Comparison of ENCODE assay signal across 16 cellular contexts in genomic region chr19:47309608-47310007, GRCh38. TPM values are rescaled to one million over a fixed set of nuclear protein-coding genes. Genes with fewer than 3 reads are reported as not detected.
A peak's percentile ranks its signal among the peaks of the same experiment; 100 is the strongest.
DNase-seq lines count a peak whose midpoint lies in the region; ATAC-seq and TF ChIP-seq lines count a peak whose summit lies in the region.
"Had no signal": no experiment of that assay in that cellular context is flagged by ENCODE, and none has a peak within 500 bp of the region (broad histone marks: within the 10 kb centered on the region; RNA-seq: fewer than 3 reads in every experiment).

Gene C5AR1, plus strand, starts transcription at chr19:47309861. Its CDS starts 35 bp downstream, at chr19:47309896.

- H3K4me1 ChIP-seq in Loucy (ENCODE audit: insufficient read depth, low read length, poor library complexity, severe bottlenecking), result no peaks in the 10 kb centered on the region
- H3K4me1 ChIP-seq in colonic mucosa, result no peaks in the 10 kb centered on the region
- peaks cover 22 to 23% of the 10 kb centered on the region in 2 donors for H3K4me1 ChIP-seq in thoracic aorta (ENCODE audit: control insufficient read depth in 1 of 2, low read depth in 2 of 2)

- H3K9me2 ChIP-seq in Loucy (replicated peaks; ENCODE audit: low read depth, low read length), result no peaks in the 10 kb centered on the region

- no peaks in the 10 kb centered on the region for H3K79me2 ChIP-seq in Loucy (ENCODE audit: insufficient read depth, low read length)

- intact Hi-C loops in colonic mucosa (cut with DNase I), result no loop called here

- H3K4me3 ChIP-seq in Loucy (ENCODE audit: low read length, poor library complexity, severe bottlenecking) (peak within 1 kb of the TSS; percentile 9), colonic mucosa (peak within 1 kb of the TSS; percentile 9), thoracic aorta (peak within 1 kb of the TSS; percentile 53)
- H3K4me3 ChIP-seq: smooth muscle cell had no signal

- no peaks in the 10 kb centered on the region for H3K36me3 ChIP-seq in Loucy (ENCODE audit: insufficient read depth, low read length)
- no peaks in the 10 kb centered on the region for H3K36me3 ChIP-seq in colonic mucosa
- no peaks in the 10 kb centered on the region for H3K36me3 ChIP-seq in thoracic aorta

- no peaks in the 10 kb centered on the region; the same call in 1 of the 2 replicates for H3F3A ChIP-seq in Loucy (ENCODE audit: low read depth)

- TF ChIP-seq CTCF in Loucy (conservative IDR thresholded peaks at IDR 0.05; ENCODE audit: low read length) (no peak), colonic mucosa (IDR thresholded peaks at IDR 0.05) (no peak), thoracic aorta (IDR thresholded peaks at IDR 0.05) (no peak)

- H2AFZ ChIP-seq in Loucy (ENCODE audit: low read length), result no peak within 1 kb of the TSS

- no peaks in the 10 kb centered on the region for H4K20me1 ChIP-seq in Loucy (ENCODE audit: insufficient read depth, low read length, poor library complexity, severe bottlenecking)

- H3K9me3 ChIP-seq in Loucy (ENCODE audit: insufficient read depth, low read depth, low read length) (no peaks in the 10 kb centered on the region), colonic mucosa (no peaks in the 10 kb centered on the region), thoracic aorta (no peaks in the 10 kb centered on the region)

- H3K27me3 ChIP-seq in Loucy (ENCODE audit: insufficient read depth, low read length, poor library complexity, severe bottlenecking) (no peaks in the 10 kb centered on the region), colonic mucosa (no peaks in the 10 kb centered on the region), thoracic aorta (replicated peaks; ENCODE audit: insufficient read depth) (no peaks in the 10 kb centered on the region)

- H3K9ac ChIP-seq in Loucy (ENCODE audit: low read depth, low read length, poor library complexity, severe bottlenecking) (no peak within 1 kb of the TSS), colonic mucosa (ENCODE audit: low read depth in 2 of 2, low read length in 2 of 2) (peak within 1 kb of the TSS; percentile 19 to 56)

- H3K27ac ChIP-seq in colonic mucosa (no peak within 1 kb of the TSS), thoracic aorta (peak within 1 kb of the TSS in 1 of 2 donors; percentile 25)

- peak within 1 kb of the TSS; percentile 22 for H3K4me2 ChIP-seq in Loucy (ENCODE audit: low read depth, low read length, poor library complexity, severe bottlenecking)
- H3K4me2 ChIP-seq: smooth muscle cell had no signal

- ATAC-seq in thoracic aorta (ENCODE audit: insufficient number of reproducible peaks, low FRiP score, low read depth) (no peak), GM18511 (IDR thresholded peaks at IDR 0.05; ENCODE audit: unreplicated experiment) (no peak)

- DNase-seq in colonic mucosa, result no peak
- peak; percentile 64 for DNase-seq in medulla oblongata (ENCODE audit: extremely low spot score)
- no peak for DNase-seq in thoracic aorta (ENCODE audit: low spot score)
- no peak for DNase-seq in stimulated activated CD4-positive, alpha-beta T cell treated with anti-CD3 and anti-CD28 coated beads, Interleukin-4, amount 100 ng/mL, for 24 hours
- no peak for DNase-seq in cerebellum (ENCODE audit: low spot score)
- DNase-seq in stimulated activated CD4-positive, alpha-beta T cell treated with anti-CD3 and anti-CD28 coated beads, Interleukin-12 subunit alpha, Interleukin-12 subunit beta, amount 100 ng/mL, for 4 hours, result no peak
- DNase-seq: activated CD4-positive, alpha-beta T cell treated with anti-CD3 and anti-CD28 coated beads for 4 hours; activated effector memory CD4-positive, alpha-beta T cell treated with anti-CD3 and anti-CD28 coated beads, Interleukin-2, amount 50 U/mL, for 16 hours; Calu3; KBM-7; NCI-H2171; SIG-M5 had no signal

RNA-seq across cellular contexts. Expression of gene C5AR1, which starts in this region (rescaled TPM):
- total RNA-seq in colonic mucosa (10 to 100 TPM in 1 of 2 donors, 1 to 10 TPM in 1; 5.3 to 11.5 TPM), thoracic aorta (10 to 100 TPM; 37.6 to 51.9 TPM), cerebellum (0.54 TPM)
- total RNA-seq: lung microvascular endothelial cell had no signal
